9 cellular contexts compared by ENCODE assay signal in genomic region chr1:203512830-203513578, GRCh38. TPM values are rescaled to one million over a fixed set of nuclear protein-coding genes. Genes with fewer than 3 reads are reported as not detected.
DNase-seq lines count a peak whose midpoint lies in the region; ATAC-seq, FAIRE-seq and TF ChIP-seq lines count a peak whose summit lies in the region.
"Had no signal": no experiment of that assay in that cellular context is flagged by ENCODE, and none has a peak within 500 bp of the region (broad histone marks: within the 10 kb centered on the region; RNA-seq: fewer than 3 reads in every experiment).

No MANE protein-coding gene starts in this region.

- H3K36me3 Mint-ChIP-seq in neural crest cell (ENCODE audit: low read depth) = no peaks in the 10 kb centered on the region

- H3K27me3 ChIP-seq in HL-60 (ENCODE audit: insufficient read depth, poor library complexity, severe bottlenecking) = no peaks in the 10 kb centered on the region

- FAIRE-seq in A549 (lab: Jason Lieb, UNC) = peak; percentile 95

- H3K27ac ChIP-seq in A549 (peak overlapping the region; percentile 86 to 91), HL-60 (replicated peaks) (no peak overlapping the region)

- peak in 1 of 2 experiments; percentile 17; a peak in 1 of 5 replicates for TF ChIP-seq RAD21 in A549 (conservative IDR thresholded peaks at IDR 0.05 in 1 of 2, IDR thresholded peaks at IDR 0.05 in 1 of 2)

- no peak for TF ChIP-seq CTCF in A549 (IDR thresholded peaks at IDR 0.05)
- TF ChIP-seq CTCF in HL-60 (IDR thresholded peaks at IDR 0.05; ENCODE audit: insufficient read depth, low read length) = no peak
- TF ChIP-seq CTCF in epithelial cell of esophagus (IDR thresholded peaks at IDR 0.05; ENCODE audit: insufficient read depth, low read depth, low read length, missing control alignments) = no peak
- no peak for TF ChIP-seq CTCF in neural crest cell (conservative IDR thresholded peaks at IDR 0.05)

- POLR2A ChIA-PET in A549 (lab: Yijun Ruan, JAX) = no interaction called here

- no peak for TF ChIP-seq EP300 in A549 (IDR thresholded peaks at IDR 0.05)

- H3K9me3 Mint-ChIP-seq in neural crest cell = no peaks in the 10 kb centered on the region

- CTCF ChIA-PET in A549 (lab: Yijun Ruan, JAX) = interaction anchor here (0.9 to 2.7 kb wide), 4 partner anchors 9 to 189 kb away, joined by 3 to 17 read pairs (median 7); no protein-coding TSS in a partner anchor

- no peaks in the 10 kb centered on the region for H3K27me3 Mint-ChIP-seq in neural crest cell (ENCODE audit: low read depth)

- DNase-seq in A549 (ENCODE audit: low read depth in 1 of 2, low spot score in 1 of 2) = peak; percentile 85 to 93
- DNase-seq in HL-60 (ENCODE audit: low read depth in 1 of 2, low spot score in 1 of 2) = peak; percentile 70 to 71
- peak; percentile 42 to 55 for DNase-seq in activated CD4-positive, alpha-beta T cell treated with anti-CD3 and anti-CD28 coated beads for 4 hours
- peak; percentile 93 for DNase-seq in epithelial cell of esophagus (ENCODE audit: low read depth)
- DNase-seq in neural crest cell (ENCODE audit: low read depth, low spot score) = no peak

- no peak overlapping the region for H3K4me3 Mint-ChIP-seq in neural crest cell

- H3K4me3 ChIP-seq in A549 = no peak overlapping the region
- no peak overlapping the region for H3K4me3 ChIP-seq in HL-60 (replicated peaks; ENCODE audit: insufficient read depth, low read length)
- H3K4me3 ChIP-seq in epithelial cell of esophagus (ENCODE audit: low read length) = no peak overlapping the region

- H3K27ac Mint-ChIP-seq in neural crest cell (ENCODE audit: unreplicated experiment) = peak overlapping the region; percentile 66

- peaks cover 42% of the 10 kb centered on the region for H3K4me1 ChIP-seq in A549

- no peak for TF ChIP-seq POLR2A in A549 (IDR thresholded peaks at IDR 0.05; ENCODE audit: low read length)

- ATAC-seq in A549 (peak; percentile 92 to 93), GM21526 (IDR thresholded peaks at IDR 0.05; ENCODE audit: low FRiP score, unreplicated experiment) (no peak), GM21515 (IDR thresholded peaks at IDR 0.05; ENCODE audit: unreplicated experiment) (no peak), HG03378 (IDR thresholded peaks at IDR 0.05; ENCODE audit: unreplicated experiment) (no peak)

- peak overlapping the region; percentile 73 for H3K4me2 ChIP-seq in A549

- H3K4me1 Mint-ChIP-seq in neural crest cell = peaks cover 78% of the 10 kb centered on the region

- 16% methylated on average over 10 of the region's 10 CpGs for WGBS in A549 (ENCODE audit: missing lambda C conversion rate)

- no peaks in the 10 kb centered on the region for H3K9me3 ChIP-seq in A549

TF ChIP-seq in A549, 52 proteins besides CTCF, POLR2A, EP300 and RAD21 (continues in another document):
- TF ChIP-seq FOSB (CRISPR knock-in tag; IDR thresholded peaks at IDR 0.05) (no peak; the same call in 1 of the 2 replicates), ZFP36 (IDR thresholded peaks at IDR 0.05; ENCODE audit: borderline replicate concordance, partially characterized antibody) (no peak), BHLHE40 (IDR thresholded peaks at IDR 0.05; ENCODE audit: low read depth, low read length) (0 out of 2 replicates have a peak, but pooled peaks have one; percentile 53), ZNF302 (CRISPR knock-in tag; IDR thresholded peaks at IDR 0.05) (no peak), NFE2L2 (conservative IDR thresholded peaks at IDR 0.05; ENCODE audit: low read length) (no peak), EHF (CRISPR knock-in tag; IDR thresholded peaks at IDR 0.05) (no peak), MYC (IDR thresholded peaks at IDR 0.05; ENCODE audit: borderline replicate concordance, low read length) (peak; percentile 82; the same call in 1 of the 2 replicates), HOXA7 (CRISPR knock-in tag; IDR thresholded peaks at IDR 0.05) (peak; percentile 50; the same call in 1 of the 2 replicates), JUNB (IDR thresholded peaks at IDR 0.05) (peak; percentile 59), RNF2 (IDR thresholded peaks at IDR 0.05; ENCODE audit: borderline replicate concordance, low read depth) (no peak), MAZ (IDR thresholded peaks at IDR 0.05; ENCODE audit: borderline replicate concordance, low read depth, low read length) (no peak), EHMT2 (IDR thresholded peaks at IDR 0.05; ENCODE audit: low read depth) (no peak), CHD2 (IDR thresholded peaks at IDR 0.05; ENCODE audit: low read length, partially characterized antibody) (no peak), POLR2AphosphoS2 (conservative IDR thresholded peaks at IDR 0.05; ENCODE audit: low read length) (no peak), GATA3 (IDR thresholded peaks at IDR 0.05; ENCODE audit: borderline replicate concordance) (no peak; the same call in 1 of the 2 replicates), KDM1A (IDR thresholded peaks at IDR 0.05; ENCODE audit: low read depth) (no peak), SMC3 (IDR thresholded peaks at IDR 0.05) (no peak), MAX (IDR thresholded peaks at IDR 0.05) (peak; percentile 99), NPAS2 (CRISPR knock-in tag; IDR thresholded peaks at IDR 0.05; ENCODE audit: borderline replicate concordance) (no peak), ELK1 (IDR thresholded peaks at IDR 0.05; ENCODE audit: low read depth, low read length) (no peak), HEYL (CRISPR knock-in tag; IDR thresholded peaks at IDR 0.05) (no peak), MAFK (IDR thresholded peaks at IDR 0.05; ENCODE audit: partially characterized antibody) (no peak), HOXB13 (CRISPR knock-in tag; IDR thresholded peaks at IDR 0.05; ENCODE audit: low read depth) (peak; percentile 71; the same call in 1 of the 2 replicates), FOSL2 (IDR thresholded peaks at IDR 0.05) (peak; percentile 80), FOSL2 (CRISPR knock-in tag; IDR thresholded peaks at IDR 0.05) (peak; percentile 90), TP53 (CRISPR knock-in tag; IDR thresholded peaks at IDR 0.05) (no peak), ZSCAN20 (CRISPR knock-in tag; IDR thresholded peaks at IDR 0.05) (no peak), HDAC2 (IDR thresholded peaks at IDR 0.05) (no peak)
- TF ChIP-seq, protein P1, sequence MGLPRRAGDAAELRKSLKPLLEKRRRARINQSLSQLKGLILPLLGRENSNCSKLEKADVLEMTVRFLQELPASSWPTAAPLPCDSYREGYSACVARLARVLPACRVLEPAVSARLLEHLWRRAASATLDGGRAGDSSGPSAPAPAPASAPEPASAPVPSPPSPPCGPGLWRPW (IDR thresholded peaks at IDR 0.05) = no peak
- TF ChIP-seq, protein P2, sequence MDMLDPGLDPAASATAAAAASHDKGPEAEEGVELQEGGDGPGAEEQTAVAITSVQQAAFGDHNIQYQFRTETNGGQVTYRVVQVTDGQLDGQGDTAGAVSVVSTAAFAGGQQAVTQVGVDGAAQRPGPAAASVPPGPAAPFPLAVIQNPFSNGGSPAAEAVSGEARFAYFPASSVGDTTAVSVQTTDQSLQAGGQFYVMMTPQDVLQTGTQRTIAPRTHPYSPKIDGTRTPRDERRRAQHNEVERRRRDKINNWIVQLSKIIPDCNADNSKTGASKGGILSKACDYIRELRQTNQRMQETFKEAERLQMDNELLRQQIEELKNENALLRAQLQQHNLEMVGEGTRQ (IDR thresholded peaks at IDR 0.05) = no peak
- TF ChIP-seq, protein P3, sequence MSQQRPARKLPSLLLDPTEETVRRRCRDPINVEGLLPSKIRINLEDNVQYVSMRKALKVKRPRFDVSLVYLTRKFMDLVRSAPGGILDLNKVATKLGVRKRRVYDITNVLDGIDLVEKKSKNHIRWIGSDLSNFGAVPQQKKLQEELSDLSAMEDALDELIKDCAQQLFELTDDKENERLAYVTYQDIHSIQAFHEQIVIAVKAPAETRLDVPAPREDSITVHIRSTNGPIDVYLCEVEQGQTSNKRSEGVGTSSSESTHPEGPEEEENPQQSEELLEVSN (IDR thresholded peaks at IDR 0.05; ENCODE audit: borderline replicate concordance, low read depth) = peak; percentile 99
- TF ChIP-seq, protein P4, sequence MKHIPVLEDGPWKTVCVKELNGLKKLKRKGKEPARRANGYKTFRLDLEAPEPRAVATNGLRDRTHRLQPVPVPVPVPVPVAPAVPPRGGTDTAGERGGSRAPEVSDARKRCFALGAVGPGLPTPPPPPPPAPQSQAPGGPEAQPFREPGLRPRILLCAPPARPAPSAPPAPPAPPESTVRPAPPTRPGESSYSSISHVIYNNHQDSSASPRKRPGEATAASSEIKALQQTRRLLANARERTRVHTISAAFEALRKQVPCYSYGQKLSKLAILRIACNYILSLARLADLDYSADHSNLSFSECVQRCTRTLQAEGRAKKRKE (CRISPR knock-in tag; IDR thresholded peaks at IDR 0.05; ENCODE audit: low read depth) = peak; percentile 82; the same call in 1 of the 2 replicates

RNA-seq across cellular contexts. Expression of gene OPTC, which starts 19.1 kb away (rescaled TPM):
- polyA plus RNA-seq in A549 (2011; rRNA removed) = not detected in 2 replicates
- not detected in 2 replicates for polyA plus RNA-seq in A549 (2012; cell fraction: cytosol; rRNA removed)
- not detected in 2 replicates for polyA plus RNA-seq in A549 (2012; cell fraction: nucleus; rRNA removed)
- not detected in 3 replicates for polyA plus RNA-seq in A549 (2017; fragmentation: RNase III; extraction: RNeasy Plus Mini Kit Qiagen cat#74134 plus additional on column Dnase treatment)
- polyA minus RNA-seq in A549 (2011; rRNA and poly(A)+ RNA removed) = not detected in 2 replicates
- not detected in 2 replicates for total RNA-seq in neural crest cell
- polyA plus RNA-seq: adipose tissue had no signal

RNA-seq across cellular contexts. Expression of gene PRELP, which starts 37.4 kb away (rescaled TPM):
- polyA plus RNA-seq in A549 (2011; rRNA removed) (not detected in 2 replicates), A549 (2017; fragmentation: RNase III; extraction: RNeasy Plus Mini Kit Qiagen cat#74134 plus additional on column Dnase treatment) (not detected in 3 replicates)
- polyA plus RNA-seq in A549 (2012; cell fraction: cytosol; rRNA removed) = not detected in 2 replicates
- polyA plus RNA-seq in A549 (2012; cell fraction: nucleus; rRNA removed) = 0.01 TPM in 1 of 2 replicates, not detected in the other
- not detected in 2 replicates for polyA minus RNA-seq in A549 (2011; rRNA and poly(A)+ RNA removed)
- total RNA-seq in neural crest cell = 2.9 and 3.4 TPM in 2 replicates

Comparison
In these comparisons a context has a peak if more than half of its experiments do, and no peak if none do; other contexts are left out.
1. ATAC-seq: peak in A549 (2 of 2); none in GM21526 (single experiment), GM21515 (single experiment) and HG03378 (single experiment).